11 cellular contexts compared by ENCODE assay signal in the genomic region with DNA sequence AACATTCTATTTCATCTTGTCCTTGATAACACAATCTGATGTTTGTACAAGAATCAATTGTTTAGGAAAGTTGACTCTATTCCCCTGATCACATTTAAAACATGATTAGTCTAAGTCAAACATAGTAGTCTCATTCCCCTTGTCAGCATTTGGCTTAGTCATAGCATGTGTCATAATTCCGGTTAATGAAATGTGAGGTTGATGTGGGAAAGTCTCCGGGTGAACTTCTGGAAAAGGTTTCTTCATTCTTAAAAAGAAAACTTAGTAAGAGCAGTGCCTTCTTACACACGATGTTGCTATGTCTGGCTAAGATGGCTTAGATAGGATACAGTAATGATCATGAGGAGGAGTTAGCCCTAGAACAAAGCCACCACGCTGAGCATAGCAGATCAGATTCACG.
DNase-seq lines count a peak whose midpoint lies in the region; ATAC-seq, FAIRE-seq and TF ChIP-seq lines count a peak whose summit lies in the region.
"Had no signal": no experiment of that assay in that cellular context is flagged by ENCODE, and none has a peak within 500 bp of the region (broad histone marks: within the 10 kb centered on the region; RNA-seq: fewer than 3 reads in every experiment).

No MANE protein-coding gene starts in this region.

- no peak overlapping the region for H3K4me3 ChIP-seq in kidney (ENCODE audit: low read length in 2 of 2)

- H3K9me3 ChIP-seq in kidney (ENCODE audit: control insufficient read depth in 1 of 2, low read length in 2 of 2) = no peaks in the 10 kb centered on the region

- ATAC-seq in esophagus mucosa (peak; percentile 86), HG02852 (IDR thresholded peaks at IDR 0.05; ENCODE audit: unreplicated experiment) (no peak), GM19397 (IDR thresholded peaks at IDR 0.05; ENCODE audit: unreplicated experiment) (no peak)
- ATAC-seq: natural killer cell had no signal

- DNase-seq in EL (peak; percentile 97), RCC 7860 (ENCODE audit: low spot score) (peak; percentile 96), renal cortical epithelial cell (ENCODE audit: low read depth) (peak; percentile 99), kidney (no peak), hippocampal formation (lab: John Stamatoyannopoulos, UW) (no peak)
- DNase-seq: activated B cell treated with CpG ODN at 0.5 μM for 24 hours; activated naive CD4-positive, alpha-beta T cell; natural killer cell had no signal

- no peaks in the 10 kb centered on the region for H3K36me3 ChIP-seq in kidney (ENCODE audit: control insufficient read depth in 1 of 2, insufficient read depth in 2 of 2, low read length in 2 of 2)

- no peak for TF ChIP-seq CTCF in kidney (IDR thresholded peaks at IDR 0.05; ENCODE audit: borderline replicate concordance, extremely low read depth, insufficient read depth)

- H3K27ac ChIP-seq in kidney (ENCODE audit: low read depth in 2 of 2, low read length in 2 of 2) = no peak overlapping the region

- FAIRE-seq in RCC 7860 (lab: Jason Lieb, UNC) = peak; percentile 99
- no peak for FAIRE-seq in kidney (lab: Jason Lieb, UNC)

- H3K4me1 ChIP-seq in kidney (ENCODE audit: control insufficient read depth in 1 of 2, insufficient read depth in 1 of 2, low read depth in 1 of 2, low read length in 2 of 2) = no peaks in the 10 kb centered on the region

- intact Hi-C loops in kidney (cut with DNase I) = no loop called here

- H3K9ac ChIP-seq in kidney (ENCODE audit: low read length in 2 of 2) = no peak overlapping the region

Comparison
In these comparisons a context has a peak if more than half of its experiments do, and no peak if none do; other contexts are left out.
1. DNase-seq: peak in EL (single experiment), RCC 7860 (single experiment) and renal cortical epithelial cell (single experiment); none in kidney (single experiment) and hippocampal formation (0 of 2).